1 cellular context compared by ENCODE assay signal in the genomic region with DNA sequence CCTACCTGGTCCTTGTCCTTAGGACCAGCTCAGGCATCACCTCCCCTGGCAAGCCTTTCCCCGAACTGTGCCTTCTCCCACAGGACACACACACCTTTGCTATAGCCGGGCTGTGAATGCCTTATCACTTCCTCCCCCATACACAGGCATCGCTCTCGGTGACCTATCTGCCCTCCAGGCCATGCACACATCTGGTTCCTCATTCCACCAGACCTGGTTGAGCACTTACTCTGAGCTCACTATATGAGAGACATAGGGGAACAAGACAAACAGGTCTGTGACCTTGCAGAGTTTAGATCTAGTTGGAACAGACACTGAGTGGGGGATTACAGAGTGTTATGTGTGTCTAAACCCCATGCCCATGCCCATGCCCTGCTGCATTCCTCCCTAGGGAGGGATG.
TF ChIP-seq lines count a peak whose summit lies in the region.

No MANE protein-coding gene starts in this region.

TF ChIP-seq in K562, 482 proteins besides CTCF, POLR2A, EP300 and RAD21:
- TF ChIP-seq PYGO2 (tag; IDR thresholded peaks at IDR 0.05) (no peak), ZNF668 (CRISPR knock-in tag; IDR thresholded peaks at IDR 0.05) (no peak), TAF15 (IDR thresholded peaks at IDR 0.05; ENCODE audit: low read depth, low read length) (no peak), JUN (IDR thresholded peaks at IDR 0.05; ENCODE audit: borderline replicate concordance, low read depth, low read length) (no peak), JUN (CRISPR knock-in tag; IDR thresholded peaks at IDR 0.05; ENCODE audit: borderline replicate concordance) (no peak), GTF2F1 (IDR thresholded peaks at IDR 0.05; ENCODE audit: low read depth, low read length) (no peak), ZNF79 (CRISPR knock-in tag; IDR thresholded peaks at IDR 0.05; ENCODE audit: low read depth) (no peak), ASH1L (IDR thresholded peaks at IDR 0.05; ENCODE audit: borderline replicate concordance, low read depth, partially characterized antibody) (no peak), HSF4 (CRISPR knock-in tag; IDR thresholded peaks at IDR 0.05; ENCODE audit: borderline replicate concordance) (no peak), DDX20 (tag; IDR thresholded peaks at IDR 0.05; ENCODE audit: low read depth) (no peak), RBM34 (IDR thresholded peaks at IDR 0.05; ENCODE audit: borderline replicate concordance, insufficient read depth, low read length) (no peak), ZFP36 (IDR thresholded peaks at IDR 0.05; ENCODE audit: low read depth, low read length, partially characterized antibody) (no peak), ZNF239 (CRISPR knock-in tag; IDR thresholded peaks at IDR 0.05) (no peak), ZNF780A (CRISPR knock-in tag; IDR thresholded peaks at IDR 0.05) (no peak)
- TF ChIP-seq, protein P1, sequence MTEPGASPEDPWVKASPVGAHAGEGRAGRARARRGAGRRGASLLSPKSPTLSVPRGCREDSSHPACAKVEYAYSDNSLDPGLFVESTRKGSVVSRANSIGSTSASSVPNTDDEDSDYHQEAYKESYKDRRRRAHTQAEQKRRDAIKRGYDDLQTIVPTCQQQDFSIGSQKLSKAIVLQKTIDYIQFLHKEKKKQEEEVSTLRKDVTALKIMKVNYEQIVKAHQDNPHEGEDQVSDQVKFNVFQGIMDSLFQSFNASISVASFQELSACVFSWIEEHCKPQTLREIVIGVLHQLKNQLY (CRISPR knock-in tag; conservative IDR thresholded peaks at IDR 0.05): peak in 1 of 2 experiments; percentile 93; a peak in 2 of 4 replicates
- TF ChIP-seq, protein P2, sequence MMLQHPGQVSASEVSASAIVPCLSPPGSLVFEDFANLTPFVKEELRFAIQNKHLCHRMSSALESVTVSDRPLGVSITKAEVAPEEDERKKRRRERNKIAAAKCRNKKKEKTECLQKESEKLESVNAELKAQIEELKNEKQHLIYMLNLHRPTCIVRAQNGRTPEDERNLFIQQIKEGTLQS (IDR thresholded peaks at IDR 0.05): no peak
- TF ChIP-seq, protein P2 (CRISPR knock-in tag; conservative IDR thresholded peaks at IDR 0.05): peak; percentile 95
- TF ChIP-seq, protein P3, sequence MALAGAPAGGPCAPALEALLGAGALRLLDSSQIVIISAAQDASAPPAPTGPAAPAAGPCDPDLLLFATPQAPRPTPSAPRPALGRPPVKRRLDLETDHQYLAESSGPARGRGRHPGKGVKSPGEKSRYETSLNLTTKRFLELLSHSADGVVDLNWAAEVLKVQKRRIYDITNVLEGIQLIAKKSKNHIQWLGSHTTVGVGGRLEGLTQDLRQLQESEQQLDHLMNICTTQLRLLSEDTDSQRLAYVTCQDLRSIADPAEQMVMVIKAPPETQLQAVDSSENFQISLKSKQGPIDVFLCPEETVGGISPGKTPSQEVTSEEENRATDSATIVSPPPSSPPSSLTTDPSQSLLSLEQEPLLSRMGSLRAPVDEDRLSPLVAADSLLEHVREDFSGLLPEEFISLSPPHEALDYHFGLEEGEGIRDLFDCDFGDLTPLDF (CRISPR knock-in tag; IDR thresholded peaks at IDR 0.05): peak; percentile 9; the same call in 1 of the 2 replicates
